ENCODE assay signal across 1 cellular context in the genomic region with DNA sequence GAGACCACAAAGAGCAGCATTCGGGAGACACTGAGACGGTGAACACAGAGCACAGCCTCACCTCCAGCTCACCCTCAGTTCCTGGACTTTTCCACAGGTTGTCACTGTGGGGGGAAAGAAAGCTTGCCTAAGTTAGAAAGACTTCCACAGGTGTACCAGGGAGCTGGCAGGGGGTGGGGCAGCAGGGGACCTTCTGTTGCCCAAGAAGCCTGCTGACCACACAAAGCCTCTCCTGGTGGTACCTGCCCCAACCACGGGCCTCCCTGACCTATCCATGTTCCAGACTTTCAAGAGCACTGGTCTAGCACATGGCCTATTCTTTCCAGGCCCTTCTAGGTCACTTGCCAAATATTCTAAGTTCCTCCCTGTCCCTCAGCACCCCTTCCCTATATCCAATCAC.
TF ChIP-seq lines count a peak whose summit lies in the region.

No MANE protein-coding gene starts in this region.

TF ChIP-seq in GM23338, 12 proteins besides CTCF, POLR2A, EP300 and RAD21 (continued from another document):
- TF ChIP-seq, protein P1, sequence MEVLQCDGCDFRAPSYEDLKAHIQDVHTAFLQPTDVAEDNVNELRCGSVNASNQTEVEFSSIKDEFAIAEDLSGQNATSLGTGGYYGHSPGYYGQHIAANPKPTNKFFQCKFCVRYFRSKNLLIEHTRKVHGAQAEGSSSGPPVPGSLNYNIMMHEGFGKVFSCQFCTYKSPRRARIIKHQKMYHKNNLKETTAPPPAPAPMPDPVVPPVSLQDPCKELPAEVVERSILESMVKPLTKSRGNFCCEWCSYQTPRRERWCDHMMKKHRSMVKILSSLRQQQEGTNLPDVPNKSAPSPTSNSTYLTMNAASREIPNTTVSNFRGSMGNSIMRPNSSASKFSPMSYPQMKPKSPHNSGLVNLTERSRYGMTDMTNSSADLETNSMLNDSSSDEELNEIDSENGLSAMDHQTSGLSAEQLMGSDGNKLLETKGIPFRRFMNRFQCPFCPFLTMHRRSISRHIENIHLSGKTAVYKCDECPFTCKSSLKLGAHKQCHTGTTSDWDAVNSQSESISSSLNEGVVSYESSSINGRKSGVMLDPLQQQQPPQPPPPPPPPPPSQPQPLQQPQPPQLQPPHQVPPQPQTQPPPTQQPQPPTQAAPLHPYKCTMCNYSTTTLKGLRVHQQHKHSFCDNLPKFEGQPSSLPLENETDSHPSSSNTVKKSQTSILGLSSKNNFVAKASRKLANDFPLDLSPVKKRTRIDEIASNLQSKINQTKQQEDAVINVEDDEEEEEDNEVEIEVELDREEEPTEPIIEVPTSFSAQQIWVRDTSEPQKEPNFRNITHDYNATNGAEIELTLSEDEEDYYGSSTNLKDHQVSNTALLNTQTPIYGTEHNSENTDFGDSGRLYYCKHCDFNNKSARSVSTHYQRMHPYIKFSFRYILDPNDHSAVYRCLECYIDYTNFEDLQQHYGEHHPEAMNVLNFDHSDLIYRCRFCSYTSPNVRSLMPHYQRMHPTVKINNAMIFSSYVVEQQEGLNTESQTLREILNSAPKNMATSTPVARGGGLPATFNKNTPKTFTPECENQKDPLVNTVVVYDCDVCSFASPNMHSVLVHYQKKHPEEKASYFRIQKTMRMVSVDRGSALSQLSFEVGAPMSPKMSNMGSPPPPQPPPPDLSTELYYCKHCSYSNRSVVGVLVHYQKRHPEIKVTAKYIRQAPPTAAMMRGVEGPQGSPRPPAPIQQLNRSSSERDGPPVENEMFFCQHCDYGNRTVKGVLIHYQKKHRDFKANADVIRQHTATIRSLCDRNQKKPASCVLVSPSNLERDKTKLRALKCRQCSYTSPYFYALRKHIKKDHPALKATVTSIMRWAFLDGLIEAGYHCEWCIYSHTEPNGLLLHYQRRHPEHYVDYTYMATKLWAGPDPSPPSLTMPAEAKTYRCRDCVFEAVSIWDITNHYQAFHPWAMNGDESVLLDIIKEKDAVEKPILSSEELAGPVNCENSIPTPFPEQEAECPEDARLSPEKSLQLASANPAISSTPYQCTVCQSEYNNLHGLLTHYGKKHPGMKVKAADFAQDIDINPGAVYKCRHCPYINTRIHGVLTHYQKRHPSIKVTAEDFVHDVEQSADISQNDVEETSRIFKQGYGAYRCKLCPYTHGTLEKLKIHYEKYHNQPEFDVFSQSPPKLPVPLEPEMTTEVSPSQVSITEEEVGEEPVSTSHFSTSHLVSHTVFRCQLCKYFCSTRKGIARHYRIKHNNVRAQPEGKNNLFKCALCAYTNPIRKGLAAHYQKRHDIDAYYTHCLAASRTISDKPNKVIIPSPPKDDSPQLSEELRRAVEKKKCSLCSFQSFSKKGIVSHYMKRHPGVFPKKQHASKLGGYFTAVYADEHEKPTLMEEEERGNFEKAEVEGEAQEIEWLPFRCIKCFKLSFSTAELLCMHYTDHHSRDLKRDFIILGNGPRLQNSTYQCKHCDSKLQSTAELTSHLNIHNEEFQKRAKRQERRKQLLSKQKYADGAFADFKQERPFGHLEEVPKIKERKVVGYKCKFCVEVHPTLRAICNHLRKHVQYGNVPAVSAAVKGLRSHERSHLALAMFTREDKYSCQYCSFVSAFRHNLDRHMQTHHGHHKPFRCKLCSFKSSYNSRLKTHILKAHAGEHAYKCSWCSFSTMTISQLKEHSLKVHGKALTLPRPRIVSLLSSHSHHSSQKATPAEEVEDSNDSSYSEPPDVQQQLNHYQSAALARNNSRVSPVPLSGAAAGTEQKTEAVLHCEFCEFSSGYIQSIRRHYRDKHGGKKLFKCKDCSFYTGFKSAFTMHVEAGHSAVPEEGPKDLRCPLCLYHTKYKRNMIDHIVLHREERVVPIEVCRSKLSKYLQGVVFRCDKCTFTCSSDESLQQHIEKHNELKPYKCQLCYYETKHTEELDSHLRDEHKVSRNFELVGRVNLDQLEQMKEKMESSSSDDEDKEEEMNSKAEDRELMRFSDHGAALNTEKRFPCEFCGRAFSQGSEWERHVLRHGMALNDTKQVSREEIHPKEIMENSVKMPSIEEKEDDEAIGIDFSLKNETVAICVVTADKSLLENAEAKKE (CRISPR knock-in tag; IDR thresholded peaks at IDR 0.05), result no peak
- TF ChIP-seq POLR2AphosphoS5 (IDR thresholded peaks at IDR 0.05; ENCODE audit: low read depth) (no peak), ZNF331 (CRISPR knock-in tag; IDR thresholded peaks at IDR 0.05; ENCODE audit: low read depth) (no peak)
